ENCODE assay signal across 1 cellular context in the genomic region with DNA sequence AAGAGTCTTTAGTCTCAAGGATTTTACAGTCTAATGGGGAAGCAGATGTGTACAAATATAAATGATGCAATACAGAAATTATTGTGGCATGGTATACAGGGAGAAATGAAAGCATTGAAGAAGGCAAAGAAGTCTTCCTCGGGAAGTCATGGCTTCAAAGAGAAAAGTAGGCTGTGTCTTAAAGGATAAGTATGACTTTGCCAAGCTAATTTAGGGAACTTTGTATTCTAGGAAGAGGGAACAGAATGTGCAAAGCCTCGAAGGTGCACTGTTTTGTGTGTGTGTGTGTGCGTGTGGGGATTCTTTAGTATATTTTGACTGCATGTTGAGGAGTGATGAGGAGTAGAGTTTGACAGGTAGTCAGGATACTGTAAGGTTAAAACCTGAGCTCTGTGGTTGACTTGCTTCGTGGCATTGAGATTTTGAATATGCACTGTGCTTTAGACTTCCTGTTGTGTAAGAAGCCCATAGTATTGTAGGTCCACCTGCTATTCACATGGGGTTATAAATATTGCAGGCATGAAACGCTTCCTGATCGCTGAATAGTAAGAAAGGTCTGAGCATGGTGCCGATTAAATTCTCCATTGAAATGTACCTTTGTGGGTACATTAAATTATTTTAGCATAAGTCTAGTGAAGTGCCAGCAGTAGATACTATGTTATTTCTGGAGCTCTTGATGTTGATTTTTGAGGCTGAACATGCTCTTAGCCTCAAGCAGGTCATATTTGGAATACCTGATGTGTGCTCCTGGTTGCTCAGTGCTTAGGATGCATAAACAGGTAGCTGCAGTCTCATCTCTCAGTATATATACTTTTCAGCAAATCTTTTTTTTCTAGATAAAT.
TF ChIP-seq lines count a peak whose summit lies in the region.

No MANE protein-coding gene starts in this region.

TF ChIP-seq in GM12878, 131 proteins besides CTCF, POLR2A, EP300 and RAD21 (continued from another document and continues in another):
- TF ChIP-seq ZNF622 (IDR thresholded peaks at IDR 0.05): no peak
- no peak for TF ChIP-seq KLF5 (IDR thresholded peaks at IDR 0.05; ENCODE audit: partially characterized antibody)
- 0 out of 2 replicates have a peak, but pooled peaks have one; percentile 47 for TF ChIP-seq TCF7 (IDR thresholded peaks at IDR 0.05; ENCODE audit: borderline replicate concordance)
- no peak for TF ChIP-seq SMC3 (IDR thresholded peaks at IDR 0.05; ENCODE audit: borderline replicate concordance, low read length)
- no peak for TF ChIP-seq DPF2 (IDR thresholded peaks at IDR 0.05)
- TF ChIP-seq MXI1 (IDR thresholded peaks at IDR 0.05; ENCODE audit: low read depth, low read length): peak; percentile 6; the same call in 1 of the 2 replicates
- TF ChIP-seq ZNF384 (IDR thresholded peaks at IDR 0.05; ENCODE audit: borderline replicate concordance, low read depth, low read length): no peak
- TF ChIP-seq, protein P1, sequence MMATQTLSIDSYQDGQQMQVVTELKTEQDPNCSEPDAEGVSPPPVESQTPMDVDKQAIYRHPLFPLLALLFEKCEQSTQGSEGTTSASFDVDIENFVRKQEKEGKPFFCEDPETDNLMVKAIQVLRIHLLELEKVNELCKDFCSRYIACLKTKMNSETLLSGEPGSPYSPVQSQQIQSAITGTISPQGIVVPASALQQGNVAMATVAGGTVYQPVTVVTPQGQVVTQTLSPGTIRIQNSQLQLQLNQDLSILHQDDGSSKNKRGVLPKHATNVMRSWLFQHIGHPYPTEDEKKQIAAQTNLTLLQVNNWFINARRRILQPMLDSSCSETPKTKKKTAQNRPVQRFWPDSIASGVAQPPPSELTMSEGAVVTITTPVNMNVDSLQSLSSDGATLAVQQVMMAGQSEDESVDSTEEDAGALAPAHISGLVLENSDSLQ (IDR thresholded peaks at IDR 0.05): peak; percentile 70
- TF ChIP-seq RCOR1 (conservative IDR thresholded peaks at IDR 0.05; ENCODE audit: low read depth, low read length): no peak
- TF ChIP-seq CHD2 (IDR thresholded peaks at IDR 0.05; ENCODE audit: borderline replicate concordance, low read depth, low read length): no peak
- 0 out of 2 replicates have a peak, but pooled peaks have one; percentile 34 for TF ChIP-seq STAT1 (conservative IDR thresholded peaks at IDR 0.05)
- no peak for TF ChIP-seq KDM1A (IDR thresholded peaks at IDR 0.05; ENCODE audit: borderline replicate concordance)
- TF ChIP-seq, protein P2, sequence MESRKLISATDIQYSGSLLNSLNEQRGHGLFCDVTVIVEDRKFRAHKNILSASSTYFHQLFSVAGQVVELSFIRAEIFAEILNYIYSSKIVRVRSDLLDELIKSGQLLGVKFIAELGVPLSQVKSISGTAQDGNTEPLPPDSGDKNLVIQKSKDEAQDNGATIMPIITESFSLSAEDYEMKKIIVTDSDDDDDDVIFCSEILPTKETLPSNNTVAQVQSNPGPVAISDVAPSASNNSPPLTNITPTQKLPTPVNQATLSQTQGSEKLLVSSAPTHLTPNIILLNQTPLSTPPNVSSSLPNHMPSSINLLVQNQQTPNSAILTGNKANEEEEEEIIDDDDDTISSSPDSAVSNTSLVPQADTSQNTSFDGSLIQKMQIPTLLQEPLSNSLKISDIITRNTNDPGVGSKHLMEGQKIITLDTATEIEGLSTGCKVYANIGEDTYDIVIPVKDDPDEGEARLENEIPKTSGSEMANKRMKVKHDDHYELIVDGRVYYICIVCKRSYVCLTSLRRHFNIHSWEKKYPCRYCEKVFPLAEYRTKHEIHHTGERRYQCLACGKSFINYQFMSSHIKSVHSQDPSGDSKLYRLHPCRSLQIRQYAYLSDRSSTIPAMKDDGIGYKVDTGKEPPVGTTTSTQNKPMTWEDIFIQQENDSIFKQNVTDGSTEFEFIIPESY (IDR thresholded peaks at IDR 0.05): no peak
- TF ChIP-seq SP1 (IDR thresholded peaks at IDR 0.05; ENCODE audit: low read depth, low read length): no peak
- no peak for TF ChIP-seq TCF3 (IDR thresholded peaks at IDR 0.05; ENCODE audit: borderline replicate concordance, insufficient read depth, low read depth, low read length)
- TF ChIP-seq TCF12 (IDR thresholded peaks at IDR 0.05; ENCODE audit: low read depth, low read length): no peak
- TF ChIP-seq POU2F2 (IDR thresholded peaks at IDR 0.05; ENCODE audit: borderline replicate concordance, low read depth, low read length): peak; percentile 75; the same call in 1 of the 3 replicates
- no peak for TF ChIP-seq NR2F1 (conservative IDR thresholded peaks at IDR 0.05)
- TF ChIP-seq, protein P3, sequence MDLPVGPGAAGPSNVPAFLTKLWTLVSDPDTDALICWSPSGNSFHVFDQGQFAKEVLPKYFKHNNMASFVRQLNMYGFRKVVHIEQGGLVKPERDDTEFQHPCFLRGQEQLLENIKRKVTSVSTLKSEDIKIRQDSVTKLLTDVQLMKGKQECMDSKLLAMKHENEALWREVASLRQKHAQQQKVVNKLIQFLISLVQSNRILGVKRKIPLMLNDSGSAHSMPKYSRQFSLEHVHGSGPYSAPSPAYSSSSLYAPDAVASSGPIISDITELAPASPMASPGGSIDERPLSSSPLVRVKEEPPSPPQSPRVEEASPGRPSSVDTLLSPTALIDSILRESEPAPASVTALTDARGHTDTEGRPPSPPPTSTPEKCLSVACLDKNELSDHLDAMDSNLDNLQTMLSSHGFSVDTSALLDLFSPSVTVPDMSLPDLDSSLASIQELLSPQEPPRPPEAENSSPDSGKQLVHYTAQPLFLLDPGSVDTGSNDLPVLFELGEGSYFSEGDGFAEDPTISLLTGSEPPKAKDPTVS (IDR thresholded peaks at IDR 0.05; ENCODE audit: low read depth, low read length): no peak
- TF ChIP-seq, protein P4, sequence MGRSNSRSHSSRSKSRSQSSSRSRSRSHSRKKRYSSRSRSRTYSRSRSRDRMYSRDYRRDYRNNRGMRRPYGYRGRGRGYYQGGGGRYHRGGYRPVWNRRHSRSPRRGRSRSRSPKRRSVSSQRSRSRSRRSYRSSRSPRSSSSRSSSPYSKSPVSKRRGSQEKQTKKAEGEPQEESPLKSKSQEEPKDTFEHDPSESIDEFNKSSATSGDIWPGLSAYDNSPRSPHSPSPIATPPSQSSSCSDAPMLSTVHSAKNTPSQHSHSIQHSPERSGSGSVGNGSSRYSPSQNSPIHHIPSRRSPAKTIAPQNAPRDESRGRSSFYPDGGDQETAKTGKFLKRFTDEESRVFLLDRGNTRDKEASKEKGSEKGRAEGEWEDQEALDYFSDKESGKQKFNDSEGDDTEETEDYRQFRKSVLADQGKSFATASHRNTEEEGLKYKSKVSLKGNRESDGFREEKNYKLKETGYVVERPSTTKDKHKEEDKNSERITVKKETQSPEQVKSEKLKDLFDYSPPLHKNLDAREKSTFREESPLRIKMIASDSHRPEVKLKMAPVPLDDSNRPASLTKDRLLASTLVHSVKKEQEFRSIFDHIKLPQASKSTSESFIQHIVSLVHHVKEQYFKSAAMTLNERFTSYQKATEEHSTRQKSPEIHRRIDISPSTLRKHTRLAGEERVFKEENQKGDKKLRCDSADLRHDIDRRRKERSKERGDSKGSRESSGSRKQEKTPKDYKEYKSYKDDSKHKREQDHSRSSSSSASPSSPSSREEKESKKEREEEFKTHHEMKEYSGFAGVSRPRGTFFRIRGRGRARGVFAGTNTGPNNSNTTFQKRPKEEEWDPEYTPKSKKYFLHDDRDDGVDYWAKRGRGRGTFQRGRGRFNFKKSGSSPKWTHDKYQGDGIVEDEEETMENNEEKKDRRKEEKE (IDR thresholded peaks at IDR 0.05): no peak
- TF ChIP-seq HDAC2 (IDR thresholded peaks at IDR 0.05): no peak
- TF ChIP-seq, protein P5, sequence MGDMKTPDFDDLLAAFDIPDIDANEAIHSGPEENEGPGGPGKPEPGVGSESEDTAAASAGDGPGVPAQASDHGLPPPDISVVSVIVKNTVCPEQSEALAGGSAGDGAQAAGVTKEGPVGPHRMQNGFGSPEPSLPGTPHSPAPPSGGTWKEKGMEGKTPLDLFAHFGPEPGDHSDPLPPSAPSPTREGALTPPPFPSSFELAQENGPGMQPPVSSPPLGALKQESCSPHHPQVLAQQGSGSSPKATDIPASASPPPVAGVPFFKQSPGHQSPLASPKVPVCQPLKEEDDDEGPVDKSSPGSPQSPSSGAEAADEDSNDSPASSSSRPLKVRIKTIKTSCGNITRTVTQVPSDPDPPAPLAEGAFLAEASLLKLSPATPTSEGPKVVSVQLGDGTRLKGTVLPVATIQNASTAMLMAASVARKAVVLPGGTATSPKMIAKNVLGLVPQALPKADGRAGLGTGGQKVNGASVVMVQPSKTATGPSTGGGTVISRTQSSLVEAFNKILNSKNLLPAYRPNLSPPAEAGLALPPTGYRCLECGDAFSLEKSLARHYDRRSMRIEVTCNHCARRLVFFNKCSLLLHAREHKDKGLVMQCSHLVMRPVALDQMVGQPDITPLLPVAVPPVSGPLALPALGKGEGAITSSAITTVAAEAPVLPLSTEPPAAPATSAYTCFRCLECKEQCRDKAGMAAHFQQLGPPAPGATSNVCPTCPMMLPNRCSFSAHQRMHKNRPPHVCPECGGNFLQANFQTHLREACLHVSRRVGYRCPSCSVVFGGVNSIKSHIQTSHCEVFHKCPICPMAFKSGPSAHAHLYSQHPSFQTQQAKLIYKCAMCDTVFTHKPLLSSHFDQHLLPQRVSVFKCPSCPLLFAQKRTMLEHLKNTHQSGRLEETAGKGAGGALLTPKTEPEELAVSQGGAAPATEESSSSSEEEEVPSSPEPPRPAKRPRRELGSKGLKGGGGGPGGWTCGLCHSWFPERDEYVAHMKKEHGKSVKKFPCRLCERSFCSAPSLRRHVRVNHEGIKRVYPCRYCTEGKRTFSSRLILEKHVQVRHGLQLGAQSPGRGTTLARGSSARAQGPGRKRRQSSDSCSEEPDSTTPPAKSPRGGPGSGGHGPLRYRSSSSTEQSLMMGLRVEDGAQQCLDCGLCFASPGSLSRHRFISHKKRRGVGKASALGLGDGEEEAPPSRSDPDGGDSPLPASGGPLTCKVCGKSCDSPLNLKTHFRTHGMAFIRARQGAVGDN (IDR thresholded peaks at IDR 0.05): peak; percentile 88
- TF ChIP-seq, protein P6, sequence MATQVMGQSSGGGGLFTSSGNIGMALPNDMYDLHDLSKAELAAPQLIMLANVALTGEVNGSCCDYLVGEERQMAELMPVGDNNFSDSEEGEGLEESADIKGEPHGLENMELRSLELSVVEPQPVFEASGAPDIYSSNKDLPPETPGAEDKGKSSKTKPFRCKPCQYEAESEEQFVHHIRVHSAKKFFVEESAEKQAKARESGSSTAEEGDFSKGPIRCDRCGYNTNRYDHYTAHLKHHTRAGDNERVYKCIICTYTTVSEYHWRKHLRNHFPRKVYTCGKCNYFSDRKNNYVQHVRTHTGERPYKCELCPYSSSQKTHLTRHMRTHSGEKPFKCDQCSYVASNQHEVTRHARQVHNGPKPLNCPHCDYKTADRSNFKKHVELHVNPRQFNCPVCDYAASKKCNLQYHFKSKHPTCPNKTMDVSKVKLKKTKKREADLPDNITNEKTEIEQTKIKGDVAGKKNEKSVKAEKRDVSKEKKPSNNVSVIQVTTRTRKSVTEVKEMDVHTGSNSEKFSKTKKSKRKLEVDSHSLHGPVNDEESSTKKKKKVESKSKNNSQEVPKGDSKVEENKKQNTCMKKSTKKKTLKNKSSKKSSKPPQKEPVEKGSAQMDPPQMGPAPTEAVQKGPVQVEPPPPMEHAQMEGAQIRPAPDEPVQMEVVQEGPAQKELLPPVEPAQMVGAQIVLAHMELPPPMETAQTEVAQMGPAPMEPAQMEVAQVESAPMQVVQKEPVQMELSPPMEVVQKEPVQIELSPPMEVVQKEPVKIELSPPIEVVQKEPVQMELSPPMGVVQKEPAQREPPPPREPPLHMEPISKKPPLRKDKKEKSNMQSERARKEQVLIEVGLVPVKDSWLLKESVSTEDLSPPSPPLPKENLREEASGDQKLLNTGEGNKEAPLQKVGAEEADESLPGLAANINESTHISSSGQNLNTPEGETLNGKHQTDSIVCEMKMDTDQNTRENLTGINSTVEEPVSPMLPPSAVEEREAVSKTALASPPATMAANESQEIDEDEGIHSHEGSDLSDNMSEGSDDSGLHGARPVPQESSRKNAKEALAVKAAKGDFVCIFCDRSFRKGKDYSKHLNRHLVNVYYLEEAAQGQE (IDR thresholded peaks at IDR 0.05; ENCODE audit: low read depth, low read length): no peak
- TF ChIP-seq FOS (IDR thresholded peaks at IDR 0.05; ENCODE audit: borderline replicate concordance, extremely low read depth, insufficient read length): no peak
- no peak for TF ChIP-seq RBBP5 (conservative IDR thresholded peaks at IDR 0.05)
- TF ChIP-seq ZZZ3 (IDR thresholded peaks at IDR 0.05; ENCODE audit: control insufficient read depth, insufficient read length, low read depth): no peak
- TF ChIP-seq PAX8 (IDR thresholded peaks at IDR 0.05): peak; percentile 75; the same call in 1 of the 2 replicates
- TF ChIP-seq SIN3A (IDR thresholded peaks at IDR 0.05; ENCODE audit: low read depth, low read length): 0 out of 2 replicates have a peak, but pooled peaks have one; percentile 24
- no peak for TF ChIP-seq CHD4 (IDR thresholded peaks at IDR 0.05)
- no peak for TF ChIP-seq ZNF24 (IDR thresholded peaks at IDR 0.05)
- TF ChIP-seq, protein P7, sequence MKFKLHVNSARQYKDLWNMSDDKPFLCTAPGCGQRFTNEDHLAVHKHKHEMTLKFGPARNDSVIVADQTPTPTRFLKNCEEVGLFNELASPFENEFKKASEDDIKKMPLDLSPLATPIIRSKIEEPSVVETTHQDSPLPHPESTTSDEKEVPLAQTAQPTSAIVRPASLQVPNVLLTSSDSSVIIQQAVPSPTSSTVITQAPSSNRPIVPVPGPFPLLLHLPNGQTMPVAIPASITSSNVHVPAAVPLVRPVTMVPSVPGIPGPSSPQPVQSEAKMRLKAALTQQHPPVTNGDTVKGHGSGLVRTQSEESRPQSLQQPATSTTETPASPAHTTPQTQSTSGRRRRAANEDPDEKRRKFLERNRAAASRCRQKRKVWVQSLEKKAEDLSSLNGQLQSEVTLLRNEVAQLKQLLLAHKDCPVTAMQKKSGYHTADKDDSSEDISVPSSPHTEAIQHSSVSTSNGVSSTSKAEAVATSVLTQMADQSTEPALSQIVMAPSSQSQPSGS (IDR thresholded peaks at IDR 0.05; ENCODE audit: low read length): peak; percentile 41
- TF ChIP-seq, protein P8, sequence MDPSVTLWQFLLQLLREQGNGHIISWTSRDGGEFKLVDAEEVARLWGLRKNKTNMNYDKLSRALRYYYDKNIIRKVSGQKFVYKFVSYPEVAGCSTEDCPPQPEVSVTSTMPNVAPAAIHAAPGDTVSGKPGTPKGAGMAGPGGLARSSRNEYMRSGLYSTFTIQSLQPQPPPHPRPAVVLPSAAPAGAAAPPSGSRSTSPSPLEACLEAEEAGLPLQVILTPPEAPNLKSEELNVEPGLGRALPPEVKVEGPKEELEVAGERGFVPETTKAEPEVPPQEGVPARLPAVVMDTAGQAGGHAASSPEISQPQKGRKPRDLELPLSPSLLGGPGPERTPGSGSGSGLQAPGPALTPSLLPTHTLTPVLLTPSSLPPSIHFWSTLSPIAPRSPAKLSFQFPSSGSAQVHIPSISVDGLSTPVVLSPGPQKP (IDR thresholded peaks at IDR 0.05; ENCODE audit: low read depth, low read length): no peak
- TF ChIP-seq ZNF217 (IDR thresholded peaks at IDR 0.05): no peak
- TF ChIP-seq SMAD5 (IDR thresholded peaks at IDR 0.05; ENCODE audit: low read depth): no peak
- no peak; the same call in 1 of the 2 replicates for TF ChIP-seq ATF7 (IDR thresholded peaks at IDR 0.05; ENCODE audit: low read depth)
- TF ChIP-seq NBN (IDR thresholded peaks at IDR 0.05): peak; percentile 84
- TF ChIP-seq, protein P9, sequence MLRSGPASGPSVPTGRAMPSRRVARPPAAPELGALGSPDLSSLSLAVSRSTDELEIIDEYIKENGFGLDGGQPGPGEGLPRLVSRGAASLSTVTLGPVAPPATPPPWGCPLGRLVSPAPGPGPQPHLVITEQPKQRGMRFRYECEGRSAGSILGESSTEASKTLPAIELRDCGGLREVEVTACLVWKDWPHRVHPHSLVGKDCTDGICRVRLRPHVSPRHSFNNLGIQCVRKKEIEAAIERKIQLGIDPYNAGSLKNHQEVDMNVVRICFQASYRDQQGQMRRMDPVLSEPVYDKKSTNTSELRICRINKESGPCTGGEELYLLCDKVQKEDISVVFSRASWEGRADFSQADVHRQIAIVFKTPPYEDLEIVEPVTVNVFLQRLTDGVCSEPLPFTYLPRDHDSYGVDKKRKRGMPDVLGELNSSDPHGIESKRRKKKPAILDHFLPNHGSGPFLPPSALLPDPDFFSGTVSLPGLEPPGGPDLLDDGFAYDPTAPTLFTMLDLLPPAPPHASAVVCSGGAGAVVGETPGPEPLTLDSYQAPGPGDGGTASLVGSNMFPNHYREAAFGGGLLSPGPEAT (IDR thresholded peaks at IDR 0.05; ENCODE audit: low read depth): peak; percentile 19; the same call in 1 of the 2 replicates
